In genomic region chr12:11661491-11662085, GRCh38 we compare ENCODE assay signal across 21 cellular contexts. TPM values are rescaled to one million over a fixed set of nuclear protein-coding genes. Genes with fewer than 3 reads are reported as not detected.
DNase-seq lines count a peak whose midpoint lies in the region; ATAC-seq and TF ChIP-seq lines count a peak whose summit lies in the region.
"Had no signal": no experiment of that assay in that cellular context is flagged by ENCODE, and none has a peak within 500 bp of the region (broad histone marks: within the 10 kb centered on the region; RNA-seq: fewer than 3 reads in every experiment).

No MANE protein-coding gene starts in this region.

- DNase-seq in activated T-cell treated with anti-CD3 and anti-CD28 coated beads, Interleukin-2, amount 50 U/mL, for 24 hours, result no peak
- DNase-seq in activated T-cell treated with anti-CD3 and anti-CD28 coated beads for 4 hours (no peak), endodermal cell (peak; percentile 68), mesothelial cell of epicardium (ENCODE audit: low spot score in 2 of 2, unreplicated experiment in 2 of 2) (no peak), type B pancreatic cell (ENCODE audit: extremely low spot score, unreplicated experiment) (no peak), hypothalamus (lab: John Stamatoyannopoulos, UW) (no peak)
- DNase-seq in activated CD4-positive, CD25-positive, alpha-beta regulatory T cell treated with anti-CD3 and anti-CD28 coated beads, Interleukin-2, amount 50 U/mL, for 72 hours, result no peak
- DNase-seq: activated CD4-positive, alpha-beta T cell treated with anti-CD3 and anti-CD28 coated beads, Interleukin-2, amount 50 U/mL, for 1 hour; amygdala; COR-L47; dermis blood vessel endothelial cell; mesenchymal stem cell; NCI-H1092; NCI-H2171 treated with DMSO at 0.1 percent for 48 hours; SHP77 treated with DMSO at 0.1 percent for 48 hours; stimulated activated CD4-positive, alpha-beta T cell treated with anti-CD3 and anti-CD28 coated beads, Interleukin-4, amount 100 ng/mL, for 4 hours had no signal

- peaks cover 84% of the 10 kb centered on the region for H3K4me1 Mint-ChIP-seq in activated T-cell treated with anti-CD3 and anti-CD28 coated beads, Interleukin-2, amount 50 U/mL, for 24 hours (ENCODE audit: low read depth)
- H3K4me1 Mint-ChIP-seq in endodermal cell, result peaks cover 37% of the 10 kb centered on the region
- H3K4me1 Mint-ChIP-seq in mesothelial cell of epicardium, result peaks cover 45% of the 10 kb centered on the region
- peaks cover 17% of the 10 kb centered on the region for H3K4me1 Mint-ChIP-seq in type B pancreatic cell (ENCODE audit: unreplicated experiment)

- no peaks in the 10 kb centered on the region for H3K9me3 Mint-ChIP-seq in activated T-cell treated with anti-CD3 and anti-CD28 coated beads, Interleukin-2, amount 50 U/mL, for 24 hours
- no peaks in the 10 kb centered on the region for H3K9me3 Mint-ChIP-seq in endodermal cell
- H3K9me3 Mint-ChIP-seq in mesothelial cell of epicardium, result no peaks in the 10 kb centered on the region
- H3K9me3 Mint-ChIP-seq in type B pancreatic cell, result peaks cover 6% of the 10 kb centered on the region
- H3K9me3 Mint-ChIP-seq: activated T-helper 2 cell treated with anti-CD3 and anti-CD28 coated beads, Interferon-gamma antibody, Interleukin-2, Interleukin-4, amounts not matched to agents 10 μg/mL and 5 μg/mL and 100 μg/mL, durations not matched to agents 14 hours and 24 hours and 36 hours; T-helper 2 cell treated with Interferon-gamma antibody and Interleukin-4, amounts not matched to agents 5 μg/mL and 100 μg/mL, for 36 hours had no signal

- 77 to 85% methylated on average over 5 to 8 of the region's 8 CpGs for WGBS in endodermal cell (ENCODE audit: insufficient coverage in 1 of 2, insufficient read length in 1 of 2), 2 experiments

- peaks cover 63% of the 10 kb centered on the region for H3K36me3 Mint-ChIP-seq in activated T-cell treated with anti-CD3 and anti-CD28 coated beads, Interleukin-2, amount 50 U/mL, for 24 hours (ENCODE audit: low read depth)
- H3K36me3 Mint-ChIP-seq in endodermal cell (ENCODE audit: low read depth) (peaks cover 5% of the 10 kb centered on the region), mesothelial cell of epicardium (peaks cover 8% of the 10 kb centered on the region), type B pancreatic cell (peaks cover 48% of the 10 kb centered on the region)

- H3K4me3 Mint-ChIP-seq in activated T-cell treated with anti-CD3 and anti-CD28 coated beads, Interleukin-2, amount 50 U/mL, for 24 hours, result no peak overlapping the region
- no peak overlapping the region for H3K4me3 Mint-ChIP-seq in endodermal cell
- H3K4me3 Mint-ChIP-seq in mesothelial cell of epicardium, result no peak overlapping the region
- no peak overlapping the region for H3K4me3 Mint-ChIP-seq in type B pancreatic cell
- H3K4me3 Mint-ChIP-seq: T-helper 2 cell treated with Interferon-gamma antibody and Interleukin-4, amounts not matched to agents 5 μg/mL and 100 μg/mL, for 36 hours had no signal

- H3K27ac ChIP-seq in endodermal cell (ENCODE audit: low read depth, low read length), result no peak overlapping the region
- H3K27ac ChIP-seq: A549 had no signal

- H3K9me3 ChIP-seq in endodermal cell (ENCODE audit: control insufficient read depth, low read length), result no peaks in the 10 kb centered on the region
- H3K9me3 ChIP-seq: A549 had no signal

- TF ChIP-seq CTCF in endodermal cell (conservative IDR thresholded peaks at IDR 0.05) (no peak), mesothelial cell of epicardium (IDR thresholded peaks at IDR 0.05; ENCODE audit: unreplicated experiment) (no peak), type B pancreatic cell (conservative IDR thresholded peaks at IDR 0.05) (no peak)

- peaks cover 62% of the 10 kb centered on the region for H3K27me3 ChIP-seq in endodermal cell (ENCODE audit: control insufficient read depth, insufficient read depth, low read length, poor library complexity, severe bottlenecking)

- peak overlapping the region; percentile 19 for H3K27ac Mint-ChIP-seq in activated T-cell treated with anti-CD3 and anti-CD28 coated beads, Interleukin-2, amount 50 U/mL, for 24 hours
- H3K27ac Mint-ChIP-seq in endodermal cell, result no peak overlapping the region
- peak overlapping the region; percentile 7 for H3K27ac Mint-ChIP-seq in mesothelial cell of epicardium
- H3K27ac Mint-ChIP-seq in type B pancreatic cell, result peak overlapping the region; percentile 45
- H3K27ac Mint-ChIP-seq: T-helper 2 cell treated with Interferon-gamma antibody and Interleukin-4, amounts not matched to agents 5 μg/mL and 100 μg/mL, for 36 hours had no signal

- H3K9ac ChIP-seq in endodermal cell (ENCODE audit: extremely low read depth, low read length, poor library complexity, severe bottlenecking), result no peak overlapping the region

- peaks cover 4% of the 10 kb centered on the region for H3K4me1 ChIP-seq in endodermal cell (ENCODE audit: control insufficient read depth, insufficient read depth, low read length)

- ATAC-seq in GM18867 (IDR thresholded peaks at IDR 0.05; ENCODE audit: unreplicated experiment), result no peak
- ATAC-seq: A549, sciatic nerve had no signal

- no peaks in the 10 kb centered on the region for H3K27me3 Mint-ChIP-seq in activated T-cell treated with anti-CD3 and anti-CD28 coated beads, Interleukin-2, amount 50 U/mL, for 24 hours
- H3K27me3 Mint-ChIP-seq in endodermal cell (ENCODE audit: insufficient read depth), result peaks cover 13% of the 10 kb centered on the region
- H3K27me3 Mint-ChIP-seq in mesothelial cell of epicardium (ENCODE audit: low read depth), result no peaks in the 10 kb centered on the region
- no peaks in the 10 kb centered on the region for H3K27me3 Mint-ChIP-seq in type B pancreatic cell

- no peak overlapping the region for H3K4me3 ChIP-seq in endodermal cell (ENCODE audit: low read length)
- H3K4me3 ChIP-seq: A549 had no signal

- H3K36me3 ChIP-seq in endodermal cell (ENCODE audit: control insufficient read depth, insufficient read depth, low read length), result no peaks in the 10 kb centered on the region

RNA-seq across cellular contexts. Expression of gene ETV6, which starts 12.1 kb away (rescaled TPM):
- total RNA-seq in endodermal cell (10 to 100 TPM in 1 of 2 donors, 1 to 10 TPM in 1; 9.3 to 22.1 TPM), mesothelial cell of epicardium (26.2 to 31.4 TPM (median 27.5 TPM) in 3 replicates), type B pancreatic cell (ENCODE audit: low replicate concordance) (26.5 and 47.1 TPM in 2 replicates)
- 7.5 TPM for polyA plus RNA-seq in endodermal cell (2013, experiment 1 of 2)
- 7.7 TPM for polyA plus RNA-seq in endodermal cell (2013, experiment 2 of 2)
